1 cellular context compared by ENCODE assay signal in genomic region chr1:39954870-39955546, GRCh38.
TF ChIP-seq lines count a peak whose summit lies in the region.

Gene MFSD2A, plus strand, starts transcription at chr1:39955145. Its CDS starts 148 bp downstream, at chr1:39955293.

TF ChIP-seq in GM12878, 131 proteins besides CTCF, POLR2A, EP300 and RAD21 (continued from another document and continues in another):
- no peak for TF ChIP-seq SKIL (IDR thresholded peaks at IDR 0.05; ENCODE audit: low read depth, poor library complexity, severe bottlenecking)
- TF ChIP-seq TCF12 (IDR thresholded peaks at IDR 0.05; ENCODE audit: low read depth, low read length) = no peak
- no peak for TF ChIP-seq SUPT20H (IDR thresholded peaks at IDR 0.05; ENCODE audit: borderline replicate concordance, control insufficient read depth, low read depth, low read length)
- TF ChIP-seq ATF3 (IDR thresholded peaks at IDR 0.05; ENCODE audit: borderline replicate concordance, extremely low read depth, low read depth, low read length) = no peak
- TF ChIP-seq ZNF207 (IDR thresholded peaks at IDR 0.05; ENCODE audit: borderline replicate concordance) = no peak
- TF ChIP-seq STAT3 (IDR thresholded peaks at IDR 0.05; ENCODE audit: low read depth, low read length) = no peak
- TF ChIP-seq BMI1 (IDR thresholded peaks at IDR 0.05; ENCODE audit: borderline replicate concordance) = no peak
- TF ChIP-seq SIN3A (IDR thresholded peaks at IDR 0.05; ENCODE audit: low read depth, low read length) = no peak
- TF ChIP-seq, protein P1, sequence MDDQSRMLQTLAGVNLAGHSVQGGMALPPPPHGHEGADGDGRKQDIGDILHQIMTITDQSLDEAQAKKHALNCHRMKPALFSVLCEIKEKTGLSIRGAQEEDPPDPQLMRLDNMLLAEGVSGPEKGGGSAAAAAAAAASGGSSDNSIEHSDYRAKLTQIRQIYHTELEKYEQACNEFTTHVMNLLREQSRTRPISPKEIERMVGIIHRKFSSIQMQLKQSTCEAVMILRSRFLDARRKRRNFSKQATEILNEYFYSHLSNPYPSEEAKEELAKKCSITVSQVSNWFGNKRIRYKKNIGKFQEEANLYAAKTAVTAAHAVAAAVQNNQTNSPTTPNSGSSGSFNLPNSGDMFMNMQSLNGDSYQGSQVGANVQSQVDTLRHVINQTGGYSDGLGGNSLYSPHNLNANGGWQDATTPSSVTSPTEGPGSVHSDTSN (IDR thresholded peaks at IDR 0.05; ENCODE audit: insufficient replicate concordance, low read depth, low read length) = no peak
- TF ChIP-seq CEBPB (IDR thresholded peaks at IDR 0.05; ENCODE audit: borderline replicate concordance in 1 of 2, low read depth in 2 of 2, low read length in 2 of 2) = no peak
- no peak for TF ChIP-seq ZBED1 (IDR thresholded peaks at IDR 0.05; ENCODE audit: borderline replicate concordance)
- no peak for TF ChIP-seq ZBTB33 (IDR thresholded peaks at IDR 0.05)
- TF ChIP-seq RUNX3 (IDR thresholded peaks at IDR 0.05; ENCODE audit: low read length) = no peak
- TF ChIP-seq EZH2 (IDR thresholded peaks at IDR 0.05; ENCODE audit: borderline replicate concordance, control insufficient read depth, low read depth, low read length) = no peak
- no peak for TF ChIP-seq NRF1 (conservative IDR thresholded peaks at IDR 0.05; ENCODE audit: low read depth, low read length)
- TF ChIP-seq ATF2 (IDR thresholded peaks at IDR 0.05; ENCODE audit: low read length) = no peak
- no peak for TF ChIP-seq RCOR1 (conservative IDR thresholded peaks at IDR 0.05; ENCODE audit: low read depth, low read length)
- TF ChIP-seq BACH1 (IDR thresholded peaks at IDR 0.05; ENCODE audit: borderline replicate concordance) = no peak
- TF ChIP-seq ATF7 (IDR thresholded peaks at IDR 0.05; ENCODE audit: low read depth) = no peak
- TF ChIP-seq, protein P2, sequence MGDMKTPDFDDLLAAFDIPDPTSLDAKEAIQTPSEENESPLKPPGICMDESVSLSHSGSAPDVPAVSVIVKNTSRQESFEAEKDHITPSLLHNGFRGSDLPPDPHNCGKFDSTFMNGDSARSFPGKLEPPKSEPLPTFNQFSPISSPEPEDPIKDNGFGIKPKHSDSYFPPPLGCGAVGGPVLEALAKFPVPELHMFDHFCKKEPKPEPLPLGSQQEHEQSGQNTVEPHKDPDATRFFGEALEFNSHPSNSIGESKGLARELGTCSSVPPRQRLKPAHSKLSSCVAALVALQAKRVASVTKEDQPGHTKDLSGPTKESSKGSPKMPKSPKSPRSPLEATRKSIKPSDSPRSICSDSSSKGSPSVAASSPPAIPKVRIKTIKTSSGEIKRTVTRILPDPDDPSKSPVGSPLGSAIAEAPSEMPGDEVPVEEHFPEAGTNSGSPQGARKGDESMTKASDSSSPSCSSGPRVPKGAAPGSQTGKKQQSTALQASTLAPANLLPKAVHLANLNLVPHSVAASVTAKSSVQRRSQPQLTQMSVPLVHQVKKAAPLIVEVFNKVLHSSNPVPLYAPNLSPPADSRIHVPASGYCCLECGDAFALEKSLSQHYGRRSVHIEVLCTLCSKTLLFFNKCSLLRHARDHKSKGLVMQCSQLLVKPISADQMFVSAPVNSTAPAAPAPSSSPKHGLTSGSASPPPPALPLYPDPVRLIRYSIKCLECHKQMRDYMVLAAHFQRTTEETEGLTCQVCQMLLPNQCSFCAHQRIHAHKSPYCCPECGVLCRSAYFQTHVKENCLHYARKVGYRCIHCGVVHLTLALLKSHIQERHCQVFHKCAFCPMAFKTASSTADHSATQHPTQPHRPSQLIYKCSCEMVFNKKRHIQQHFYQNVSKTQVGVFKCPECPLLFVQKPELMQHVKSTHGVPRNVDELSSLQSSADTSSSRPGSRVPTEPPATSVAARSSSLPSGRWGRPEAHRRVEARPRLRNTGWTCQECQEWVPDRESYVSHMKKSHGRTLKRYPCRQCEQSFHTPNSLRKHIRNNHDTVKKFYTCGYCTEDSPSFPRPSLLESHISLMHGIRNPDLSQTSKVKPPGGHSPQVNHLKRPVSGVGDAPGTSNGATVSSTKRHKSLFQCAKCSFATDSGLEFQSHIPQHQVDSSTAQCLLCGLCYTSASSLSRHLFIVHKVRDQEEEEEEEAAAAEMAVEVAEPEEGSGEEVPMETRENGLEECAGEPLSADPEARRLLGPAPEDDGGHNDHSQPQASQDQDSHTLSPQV (IDR thresholded peaks at IDR 0.05) = no peak
- no peak for TF ChIP-seq PAX8 (IDR thresholded peaks at IDR 0.05)
- no peak for TF ChIP-seq RBBP5 (conservative IDR thresholded peaks at IDR 0.05)
- TF ChIP-seq ESRRA (IDR thresholded peaks at IDR 0.05; ENCODE audit: low read length) = no peak
- TF ChIP-seq RB1 (IDR thresholded peaks at IDR 0.05; ENCODE audit: borderline replicate concordance) = no peak
- peak; percentile 51; the same call in 1 of the 2 replicates for TF ChIP-seq YY1 (IDR thresholded peaks at IDR 0.05; ENCODE audit: low read depth, low read length)
- TF ChIP-seq YBX1 (IDR thresholded peaks at IDR 0.05) = no peak
- TF ChIP-seq SPI1 (IDR thresholded peaks at IDR 0.05; ENCODE audit: borderline replicate concordance, insufficient read depth, low read depth, low read length) = no peak
- TF ChIP-seq PAX5 (IDR thresholded peaks at IDR 0.05; ENCODE audit: borderline replicate concordance, low read depth, low read length) = no peak
- TF ChIP-seq, protein P3, sequence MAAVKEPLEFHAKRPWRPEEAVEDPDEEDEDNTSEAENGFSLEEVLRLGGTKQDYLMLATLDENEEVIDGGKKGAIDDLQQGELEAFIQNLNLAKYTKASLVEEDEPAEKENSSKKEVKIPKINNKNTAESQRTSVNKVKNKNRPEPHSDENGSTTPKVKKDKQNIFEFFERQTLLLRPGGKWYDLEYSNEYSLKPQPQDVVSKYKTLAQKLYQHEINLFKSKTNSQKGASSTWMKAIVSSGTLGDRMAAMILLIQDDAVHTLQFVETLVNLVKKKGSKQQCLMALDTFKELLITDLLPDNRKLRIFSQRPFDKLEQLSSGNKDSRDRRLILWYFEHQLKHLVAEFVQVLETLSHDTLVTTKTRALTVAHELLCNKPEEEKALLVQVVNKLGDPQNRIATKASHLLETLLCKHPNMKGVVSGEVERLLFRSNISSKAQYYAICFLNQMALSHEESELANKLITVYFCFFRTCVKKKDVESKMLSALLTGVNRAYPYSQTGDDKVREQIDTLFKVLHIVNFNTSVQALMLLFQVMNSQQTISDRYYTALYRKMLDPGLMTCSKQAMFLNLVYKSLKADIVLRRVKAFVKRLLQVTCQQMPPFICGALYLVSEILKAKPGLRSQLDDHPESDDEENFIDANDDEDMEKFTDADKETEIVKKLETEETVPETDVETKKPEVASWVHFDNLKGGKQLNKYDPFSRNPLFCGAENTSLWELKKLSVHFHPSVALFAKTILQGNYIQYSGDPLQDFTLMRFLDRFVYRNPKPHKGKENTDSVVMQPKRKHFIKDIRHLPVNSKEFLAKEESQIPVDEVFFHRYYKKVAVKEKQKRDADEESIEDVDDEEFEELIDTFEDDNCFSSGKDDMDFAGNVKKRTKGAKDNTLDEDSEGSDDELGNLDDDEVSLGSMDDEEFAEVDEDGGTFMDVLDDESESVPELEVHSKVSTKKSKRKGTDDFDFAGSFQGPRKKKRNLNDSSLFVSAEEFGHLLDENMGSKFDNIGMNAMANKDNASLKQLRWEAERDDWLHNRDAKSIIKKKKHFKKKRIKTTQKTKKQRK (IDR thresholded peaks at IDR 0.05; ENCODE audit: low read depth, low read length) = no peak
- TF ChIP-seq CREB1 (IDR thresholded peaks at IDR 0.05; ENCODE audit: low read depth) = peak; percentile 41; the same call in 1 of the 2 replicates
- TF ChIP-seq NFIC (IDR thresholded peaks at IDR 0.05; ENCODE audit: low read depth, low read length) = no peak
- no peak for TF ChIP-seq REST (IDR thresholded peaks at IDR 0.05; ENCODE audit: low read depth, low read length)
- TF ChIP-seq BRCA1 (IDR thresholded peaks at IDR 0.05; ENCODE audit: low read depth, low read length) = no peak
- TF ChIP-seq HDAC2 (IDR thresholded peaks at IDR 0.05) = no peak
- TF ChIP-seq, protein P4, sequence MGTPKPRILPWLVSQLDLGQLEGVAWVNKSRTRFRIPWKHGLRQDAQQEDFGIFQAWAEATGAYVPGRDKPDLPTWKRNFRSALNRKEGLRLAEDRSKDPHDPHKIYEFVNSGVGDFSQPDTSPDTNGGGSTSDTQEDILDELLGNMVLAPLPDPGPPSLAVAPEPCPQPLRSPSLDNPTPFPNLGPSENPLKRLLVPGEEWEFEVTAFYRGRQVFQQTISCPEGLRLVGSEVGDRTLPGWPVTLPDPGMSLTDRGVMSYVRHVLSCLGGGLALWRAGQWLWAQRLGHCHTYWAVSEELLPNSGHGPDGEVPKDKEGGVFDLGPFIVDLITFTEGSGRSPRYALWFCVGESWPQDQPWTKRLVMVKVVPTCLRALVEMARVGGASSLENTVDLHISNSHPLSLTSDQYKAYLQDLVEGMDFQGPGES (IDR thresholded peaks at IDR 0.05) = no peak
- no peak for TF ChIP-seq BCL3 (IDR thresholded peaks at IDR 0.05; ENCODE audit: borderline replicate concordance, insufficient read depth, low read depth, low read length, poor library complexity, severe bottlenecking)
- TF ChIP-seq KDM1A (IDR thresholded peaks at IDR 0.05; ENCODE audit: borderline replicate concordance) = no peak
- no peak for TF ChIP-seq WRNIP1 (IDR thresholded peaks at IDR 0.05; ENCODE audit: borderline replicate concordance, low read depth, low read length)
